In the genomic region with DNA sequence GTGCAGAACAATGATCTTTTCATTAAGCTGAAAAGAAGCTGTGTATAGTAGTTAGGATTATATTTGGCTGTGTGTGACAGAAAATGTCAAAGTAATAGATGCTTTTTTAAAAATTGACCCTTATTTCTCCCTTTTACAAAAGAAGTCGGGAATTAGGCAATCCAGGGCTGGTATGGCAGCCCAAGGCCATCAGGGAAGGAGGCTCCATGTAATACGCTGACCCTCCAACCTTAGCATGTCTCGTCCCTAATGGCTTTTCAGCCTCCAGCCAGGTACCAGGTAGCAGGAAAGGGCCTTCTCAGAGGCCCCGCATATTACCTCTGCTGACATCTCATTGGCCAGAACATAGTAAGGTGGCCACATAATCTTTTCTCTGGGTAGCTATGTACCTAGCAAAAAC, we compare ENCODE assay signal across 26 cellular contexts.
DNase-seq lines count a peak whose midpoint lies in the region; ATAC-seq and TF ChIP-seq lines count a peak whose summit lies in the region.
"Had no signal": no experiment of that assay in that cellular context is flagged by ENCODE, and none has a peak within 500 bp of the region (broad histone marks: within the 10 kb centered on the region; RNA-seq: fewer than 3 reads in every experiment).

No MANE protein-coding gene starts in this region.

- no peak for TF ChIP-seq EP300 in suprapubic skin (IDR thresholded peaks at IDR 0.05)

- H3K27ac ChIP-seq in breast epithelium (peak overlapping the region; percentile 87 to 88), esophagus (ENCODE audit: low read depth in 2 of 2, low read length in 1 of 2) (peak overlapping the region; percentile 79 to 84), suprapubic skin (peak overlapping the region; percentile 64)
- H3K27ac ChIP-seq: A549 had no signal

- H3K4me1 Mint-ChIP-seq in MCF 10A (ENCODE audit: insufficient read depth, unreplicated experiment), result peaks cover 43% of the 10 kb centered on the region
- H3K4me1 Mint-ChIP-seq in activated T-helper 17 cell treated with anti-CD3 and anti-CD28 coated beads, Interleukin-2, amount 50 U/mL, for 72 hours, result peaks cover 39% of the 10 kb centered on the region

- CTCF ChIA-PET in MCF 10A (lab: Yijun Ruan, JAX), result interaction anchor here (0.6 to 2.6 kb wide), 11 partner anchors 9 to 175 kb away, joined by 3 to 9 read pairs (median 5); a partner anchor contains a TSS

- no peaks in the 10 kb centered on the region for H3K9me3 ChIP-seq in breast epithelium
- no peaks in the 10 kb centered on the region for H3K9me3 ChIP-seq in esophagus (ENCODE audit: control insufficient read depth in 2 of 2, insufficient read depth in 1 of 2, low read depth in 1 of 2, low read length in 1 of 2)
- H3K9me3 ChIP-seq in suprapubic skin, result no peaks in the 10 kb centered on the region
- H3K9me3 ChIP-seq: A549; BLaER1 treated with 17β-estradiol and CSF1 and Interleukin-3, amounts not matched to agents 10 nM and 100 nM had no signal

- no peak overlapping the region for H3K4me3 ChIP-seq in breast epithelium
- H3K4me3 ChIP-seq in esophagus (ENCODE audit: low read depth in 1 of 2, low read length in 2 of 2), result no peak overlapping the region
- H3K4me3 ChIP-seq in suprapubic skin, result no peak overlapping the region
- H3K4me3 ChIP-seq: A549; BLaER1 treated with 17β-estradiol and CSF1 and Interleukin-3, amounts not matched to agents 10 nM and 100 nM; HAP-1 had no signal

- TF ChIP-seq POLR2A in breast epithelium (IDR thresholded peaks at IDR 0.05) (no peak), suprapubic skin (IDR thresholded peaks at IDR 0.05) (no peak)

- no peaks in the 10 kb centered on the region for H3K27me3 ChIP-seq in breast epithelium
- H3K27me3 ChIP-seq in esophagus (ENCODE audit: control insufficient read depth in 1 of 2, insufficient read depth in 2 of 2, low read length in 2 of 2), result no peaks in the 10 kb centered on the region
- no peaks in the 10 kb centered on the region for H3K27me3 ChIP-seq in suprapubic skin
- H3K27me3 ChIP-seq: BLaER1 treated with 17β-estradiol and CSF1 and Interleukin-3, amounts not matched to agents 10 nM and 100 nM had no signal

- no peak overlapping the region for H3K27ac Mint-ChIP-seq in MCF 10A (ENCODE audit: low read depth, unreplicated experiment)
- peak overlapping the region; percentile 99 for H3K27ac Mint-ChIP-seq in activated T-helper 17 cell treated with anti-CD3 and anti-CD28 coated beads, Interleukin-2, amount 50 U/mL, for 72 hours
- no peak overlapping the region for H3K27ac Mint-ChIP-seq in activated naive CD4-positive, alpha-beta T cell treated with anti-CD3 and anti-CD28 coated beads, Interleukin-2, amount 50 U/mL, for 72 hours

- H3K36me3 Mint-ChIP-seq in MCF 10A (ENCODE audit: insufficient read depth, unreplicated experiment), result peaks cover 12% of the 10 kb centered on the region
- H3K36me3 Mint-ChIP-seq in activated T-helper 17 cell treated with anti-CD3 and anti-CD28 coated beads, Interleukin-2, amount 50 U/mL, for 72 hours (ENCODE audit: low read depth), result peaks cover 97% of the 10 kb centered on the region
- peaks cover 40 to 53% of the 10 kb centered on the region in 2 donors for H3K36me3 Mint-ChIP-seq in activated naive CD4-positive, alpha-beta T cell treated with anti-CD3 and anti-CD28 coated beads, Interleukin-2, amount 50 U/mL, for 72 hours

- TF ChIP-seq CTCF in breast epithelium (IDR thresholded peaks at IDR 0.05) (no peak), MCF 10A (IDR thresholded peaks at IDR 0.05; ENCODE audit: unreplicated experiment) (no peak), suprapubic skin (IDR thresholded peaks at IDR 0.05) (no peak)

- BruUV-seq in MCF 10A (replicated peaks; lab: Mats Ljungman, UMichigan), result no TSS peak

- no peak overlapping the region for H3K4me3 Mint-ChIP-seq in MCF 10A (ENCODE audit: unreplicated experiment)
- H3K4me3 Mint-ChIP-seq in activated T-helper 17 cell treated with anti-CD3 and anti-CD28 coated beads, Interleukin-2, amount 50 U/mL, for 72 hours, result peak overlapping the region; percentile 93
- H3K4me3 Mint-ChIP-seq: HFFc6 had no signal

- no peak for ATAC-seq in activated T-helper 17 cell treated with anti-CD3 and anti-CD28 coated beads, Interleukin-2, amount 50 U/mL, for 72 hours (replicated peaks)
- ATAC-seq in activated naive CD4-positive, alpha-beta T cell treated with anti-CD3 and anti-CD28 coated beads, Interleukin-2, amount 50 U/mL, for 72 hours, result no peak
- ATAC-seq: A549 had no signal

- peaks cover 10 to 31% of the 10 kb centered on the region in 2 donors for H3K4me1 ChIP-seq in breast epithelium
- H3K4me1 ChIP-seq in esophagus (ENCODE audit: control insufficient read depth in 2 of 2, insufficient read depth in 2 of 2, low read length in 1 of 2), result peaks cover 5 to 26% of the 10 kb centered on the region in 2 donors
- peaks cover 70% of the 10 kb centered on the region for H3K4me1 ChIP-seq in suprapubic skin

- no peaks in the 10 kb centered on the region for H3K36me3 ChIP-seq in breast epithelium
- H3K36me3 ChIP-seq in esophagus (ENCODE audit: control insufficient read depth in 2 of 2, insufficient read depth in 2 of 2, low read length in 1 of 2), result no peaks in the 10 kb centered on the region
- H3K36me3 ChIP-seq in suprapubic skin, result no peaks in the 10 kb centered on the region
- H3K36me3 ChIP-seq: BLaER1 treated with 17β-estradiol and CSF1 and Interleukin-3, amounts not matched to agents 10 nM and 100 nM; HAP-1 had no signal

- intact Hi-C loops in breast epithelium (cut with DNase I; ENCODE audit: low total_unique reads) (no loop called here), MCF 10A (cut with micrococcal nuclease) (no loop called here)

- POLR2A ChIA-PET in MCF 10A (lab: Yijun Ruan, JAX), result interaction anchor here (0.7 to 7.2 kb wide), 12 partner anchors 13 to 173 kb away, joined by 3 to 95 read pairs (median 4); no protein-coding TSS in a partner anchor

- WGBS in esophagus, 2 donors, result 81 to 83% methylated on average over 4 of the region's 4 CpGs
- 93% methylated on average over 4 of the region's 4 CpGs for WGBS in suprapubic skin

- H3K27me3 Mint-ChIP-seq in MCF 10A (ENCODE audit: insufficient read depth, unreplicated experiment), result no peaks in the 10 kb centered on the region
- H3K27me3 Mint-ChIP-seq in activated T-helper 17 cell treated with anti-CD3 and anti-CD28 coated beads, Interleukin-2, amount 50 U/mL, for 72 hours, result no peaks in the 10 kb centered on the region
- H3K27me3 Mint-ChIP-seq: CD4-positive, alpha-beta memory T cell had no signal

- no peaks in the 10 kb centered on the region for H3K9me3 Mint-ChIP-seq in MCF 10A (ENCODE audit: unreplicated experiment)
- H3K9me3 Mint-ChIP-seq in activated T-helper 17 cell treated with anti-CD3 and anti-CD28 coated beads, Interleukin-2, amount 50 U/mL, for 72 hours, result no peaks in the 10 kb centered on the region
- no peaks in the 10 kb centered on the region for H3K9me3 Mint-ChIP-seq in activated naive CD4-positive, alpha-beta T cell treated with anti-CD3 and anti-CD28 coated beads, Interleukin-2, amount 50 U/mL, for 72 hours
- H3K9me3 Mint-ChIP-seq: CD4-positive, alpha-beta memory T cell had no signal

- DNase-seq in breast epithelium (ENCODE audit: low spot score in 2 of 2), result no peak
- DNase-seq in MCF 10A (ENCODE audit: unreplicated experiment), result no peak
- DNase-seq in suprapubic skin (ENCODE audit: low spot score in 2 of 2), result no peak
- no peak for DNase-seq in GM03348 (ENCODE audit: low spot score)
- no peak for DNase-seq in activated naive CD4-positive, alpha-beta T cell treated with anti-CD3 and anti-CD28 coated beads, Interleukin-2, amount 50 U/mL, for 72 hours (ENCODE audit: low spot score in 2 of 2)
- DNase-seq in DMS153 (lab: John Stamatoyannopoulos, UW), result no peak
- DNase-seq: AML-193; CD4-positive, alpha-beta memory T cell; COR-L47; DMS79; EL; GDM1; GOT3; HFFc6; KBM-7; MM.1S; NCI-H2029; NCI-H446; NCI-H524 treated with DMSO at 0.1 percent for 48 hours; NCI-H774; SHP77 had no signal
